In the genomic region with DNA sequence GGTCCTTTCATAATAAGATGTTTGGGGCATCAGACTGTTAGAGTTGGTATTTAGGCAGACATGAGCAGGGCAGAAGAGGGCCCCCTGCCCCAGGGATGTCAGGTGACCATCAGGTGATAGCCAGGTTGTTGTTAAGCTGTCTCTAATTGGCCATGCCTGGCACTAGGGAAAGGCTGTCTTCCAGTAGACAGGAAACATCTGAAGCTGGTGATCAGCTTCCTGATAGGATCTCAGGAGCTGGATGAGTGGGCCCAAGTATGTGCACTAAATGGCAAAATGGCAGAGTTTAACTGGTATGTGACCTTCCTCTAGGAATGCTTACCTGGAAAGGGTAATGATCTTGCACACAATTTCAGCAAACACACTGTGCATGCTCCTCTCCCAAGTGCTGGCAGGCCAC, we compare ENCODE assay signal across 35 cellular contexts.
A peak's percentile ranks its signal among the peaks of the same experiment; 100 is the strongest.
DNase-seq lines count a peak whose midpoint lies in the region; ATAC-seq, FAIRE-seq and TF ChIP-seq lines count a peak whose summit lies in the region.
"Had no signal": no experiment of that assay in that cellular context is flagged by ENCODE, and none has a peak within 500 bp of the region (broad histone marks: within the 10 kb centered on the region; RNA-seq: fewer than 3 reads in every experiment).

No MANE protein-coding gene starts in this region.

- H3K36me3 ChIP-seq in esophagus muscularis mucosa (no peaks in the 10 kb centered on the region), SK-N-SH (replicated peaks in 1 of 2; ENCODE audit: control insufficient read depth in 1 of 2, insufficient read depth in 2 of 2, low read length in 1 of 2) (no peaks in the 10 kb centered on the region)
- H3K36me3 ChIP-seq: BE2C, BLaER1 had no signal

- H3K9me2 ChIP-seq in SK-N-SH = no peaks in the 10 kb centered on the region

- no peaks in the 10 kb centered on the region for H3K4me1 Mint-ChIP-seq in nephron progenitor cell
- H3K4me1 Mint-ChIP-seq: B cell; CD4-positive, alpha-beta memory T cell; CD4-positive, CD25-positive, alpha-beta regulatory T cell; CD8-positive, alpha-beta memory T cell had no signal

- CTCF ChIA-PET in SK-N-SH (lab: Yijun Ruan, JAX) = no interaction called here

- TF ChIP-seq CTCF in esophagus muscularis mucosa (IDR thresholded peaks at IDR 0.05) (no peak), SK-N-SH (IDR thresholded peaks at IDR 0.05) (no peak), nephron progenitor cell (IDR thresholded peaks at IDR 0.05) (no peak)

- peak; percentile 63 for FAIRE-seq in HTR-8/SVneo (lab: Jason Lieb, UNC)
- FAIRE-seq: A204.1, A549, D721Med had no signal

- no peak overlapping the region for H2AFZ ChIP-seq in SK-N-SH (ENCODE audit: low read depth)

- TF ChIP-seq EP300 in esophagus muscularis mucosa (IDR thresholded peaks at IDR 0.05) (no peak), SK-N-SH (IDR thresholded peaks at IDR 0.05; ENCODE audit: borderline replicate concordance in 1 of 2, low read depth in 1 of 2, low read length in 1 of 2) (no peak)

- no peaks in the 10 kb centered on the region for H3K79me2 ChIP-seq in SK-N-SH (ENCODE audit: insufficient read depth)

- H3K27ac ChIP-seq in esophagus muscularis mucosa (replicated peaks in 1 of 4) (no peak overlapping the region), SK-N-SH (ENCODE audit: low read depth in 2 of 2, low read length in 1 of 2) (no peak overlapping the region)
- H3K27ac ChIP-seq: 22Rv1; A549; BLaER1; BLaER1 treated with 17β-estradiol and CSF1 and Interleukin-3, amounts not matched to agents 10 nM and 100 nM; C4-2B had no signal

- no peaks in the 10 kb centered on the region for H4K20me1 ChIP-seq in SK-N-SH (ENCODE audit: insufficient read depth)
- H4K20me1 ChIP-seq: BLaER1 had no signal

- no peak overlapping the region for H3K9ac ChIP-seq in SK-N-SH
- H3K9ac ChIP-seq: BLaER1; BLaER1 treated with 17β-estradiol and CSF1 and Interleukin-3, amounts not matched to agents 10 nM and 100 nM had no signal

- H3K9me3 Mint-ChIP-seq in nephron progenitor cell = peaks cover 21% of the 10 kb centered on the region
- H3K9me3 Mint-ChIP-seq: CD4-positive, alpha-beta T cell; CD8-positive, alpha-beta memory T cell; CD8-positive, alpha-beta T cell had no signal

- no peak for TF ChIP-seq POLR2A in esophagus muscularis mucosa (IDR thresholded peaks at IDR 0.05; ENCODE audit: low read depth)

- H3F3A ChIP-seq in SK-N-SH (replicated peaks; ENCODE audit: insufficient read depth) = no peaks in the 10 kb centered on the region

- no peak overlapping the region for H3K27ac Mint-ChIP-seq in nephron progenitor cell
- H3K27ac Mint-ChIP-seq: B cell; CD4-positive, alpha-beta memory T cell; CD4-positive, alpha-beta T cell; CD8-positive, alpha-beta T cell had no signal

- DNase-seq in HTR-8/SVneo (ENCODE audit: insufficient read length, low spot score) = no peak
- peak; percentile 57 for DNase-seq in esophagus muscularis mucosa (ENCODE audit: extremely low spot score)
- DNase-seq in islet precursor cell = peak; percentile 61
- no peak for DNase-seq in SK-N-SH
- DNase-seq in nephron progenitor cell = no peak
- DNase-seq: 8988T; ACHN; AML-193; BE2C; C1 segment of cervical spinal cord; Caco-2; Calu3; CD4-positive, alpha-beta memory T cell; CD4-positive, alpha-beta T cell; CD4-positive, CD25-positive, alpha-beta regulatory T cell; CD8-positive, alpha-beta memory T cell; CD8-positive, alpha-beta T cell; COR-L47; DMS 273 treated with DMSO at 0.1 percent for 48 hours; DMS153; DMS53; DMS79; DMS79 treated with DMSO at 0.1 percent for 48 hours; DND-41; EL had no signal

- TF ChIP-seq RAD21 in SK-N-SH (IDR thresholded peaks at IDR 0.05; ENCODE audit: low read length) = no peak

- H3K27me3 Mint-ChIP-seq in nephron progenitor cell (ENCODE audit: low read depth, poor library complexity) = peaks cover 28% of the 10 kb centered on the region
- H3K27me3 Mint-ChIP-seq: B cell; CD4-positive, alpha-beta T cell; CD4-positive, CD25-positive, alpha-beta regulatory T cell had no signal

- no peak for ATAC-seq in HG02938 (IDR thresholded peaks at IDR 0.05; ENCODE audit: unreplicated experiment)
- ATAC-seq: A549; CD8-positive, alpha-beta T cell had no signal

- POLR2A ChIA-PET in SK-N-SH (lab: Yijun Ruan, JAX) = no interaction called here

- H3K4me3 ChIP-seq in esophagus muscularis mucosa (no peak overlapping the region), SK-N-SH (ENCODE audit: low read depth in 2 of 2, low read length in 1 of 2) (no peak overlapping the region)
- H3K4me3 ChIP-seq: A549; BLaER1; BLaER1 treated with 17β-estradiol and CSF1 and Interleukin-3, amounts not matched to agents 10 nM and 100 nM had no signal

- intact Hi-C loops in esophagus muscularis mucosa (cut with DNase I) = no loop called here

- H3K4me2 ChIP-seq in SK-N-SH = no peak overlapping the region
- H3K4me2 ChIP-seq: A549; BLaER1; BLaER1 treated with 17β-estradiol and CSF1 and Interleukin-3, amounts not matched to agents 10 nM and 100 nM had no signal

- H3K4me1 ChIP-seq in esophagus muscularis mucosa (no peaks in the 10 kb centered on the region), SK-N-SH (ENCODE audit: control insufficient read depth in 1 of 2, insufficient read depth in 2 of 2, low read depth in 1 of 2, low read length in 1 of 2) (no peaks in the 10 kb centered on the region)
- H3K4me1 ChIP-seq: A549, BE2C, Caco-2 had no signal

- no peaks in the 10 kb centered on the region for H3K9me3 ChIP-seq in esophagus muscularis mucosa
- H3K9me3 ChIP-seq in SK-N-SH = no peaks in the 10 kb centered on the region
- H3K9me3 ChIP-seq: A549, BE2C, Caco-2 had no signal

- H3K27me3 ChIP-seq in esophagus muscularis mucosa (no peaks in the 10 kb centered on the region), SK-N-SH (ENCODE audit: insufficient read depth) (no peaks in the 10 kb centered on the region)
- H3K27me3 ChIP-seq: BE2C; BLaER1; BLaER1 treated with 17β-estradiol and CSF1 and Interleukin-3, amounts not matched to agents 10 nM and 100 nM had no signal

- H3K36me3 Mint-ChIP-seq in nephron progenitor cell (ENCODE audit: low read depth) = no peaks in the 10 kb centered on the region
- H3K36me3 Mint-ChIP-seq: CD4-positive, CD25-positive, alpha-beta regulatory T cell; CD8-positive, alpha-beta memory T cell; CD8-positive, alpha-beta T cell had no signal

- no peak overlapping the region for H3K4me3 Mint-ChIP-seq in nephron progenitor cell
- H3K4me3 Mint-ChIP-seq: B cell; CD14-positive monocyte; CD4-positive, alpha-beta memory T cell; CD4-positive, alpha-beta T cell; CD4-positive, CD25-positive, alpha-beta regulatory T cell; CD8-positive, alpha-beta memory T cell; CD8-positive, alpha-beta T cell had no signal

TF ChIP-seq in SK-N-SH, 30 proteins besides CTCF, POLR2A, EP300 and RAD21:
- TF ChIP-seq TCF12 (IDR thresholded peaks at IDR 0.05) = no peak
- TF ChIP-seq TAF1 (IDR thresholded peaks at IDR 0.05; ENCODE audit: borderline replicate concordance, low read depth, low read length) = no peak
- no peak for TF ChIP-seq FOXM1 (IDR thresholded peaks at IDR 0.05; ENCODE audit: low read depth)
- no peak for TF ChIP-seq TEAD4 (IDR thresholded peaks at IDR 0.05; ENCODE audit: borderline replicate concordance, insufficient read depth)
- TF ChIP-seq, protein P1, sequence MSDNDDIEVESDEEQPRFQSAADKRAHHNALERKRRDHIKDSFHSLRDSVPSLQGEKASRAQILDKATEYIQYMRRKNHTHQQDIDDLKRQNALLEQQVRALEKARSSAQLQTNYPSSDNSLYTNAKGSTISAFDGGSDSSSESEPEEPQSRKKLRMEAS (IDR thresholded peaks at IDR 0.05; ENCODE audit: low read depth) = no peak
- no peak for TF ChIP-seq EZH2phosphoT487 (IDR thresholded peaks at IDR 0.05; ENCODE audit: borderline replicate concordance, low read depth)
- no peak for TF ChIP-seq RCOR1 (IDR thresholded peaks at IDR 0.05; ENCODE audit: low read length)
- no peak for TF ChIP-seq NFIC (IDR thresholded peaks at IDR 0.05; ENCODE audit: borderline replicate concordance)
- TF ChIP-seq MEF2A (IDR thresholded peaks at IDR 0.05; ENCODE audit: borderline replicate concordance, low read depth) = no peak
- TF ChIP-seq, protein P2, sequence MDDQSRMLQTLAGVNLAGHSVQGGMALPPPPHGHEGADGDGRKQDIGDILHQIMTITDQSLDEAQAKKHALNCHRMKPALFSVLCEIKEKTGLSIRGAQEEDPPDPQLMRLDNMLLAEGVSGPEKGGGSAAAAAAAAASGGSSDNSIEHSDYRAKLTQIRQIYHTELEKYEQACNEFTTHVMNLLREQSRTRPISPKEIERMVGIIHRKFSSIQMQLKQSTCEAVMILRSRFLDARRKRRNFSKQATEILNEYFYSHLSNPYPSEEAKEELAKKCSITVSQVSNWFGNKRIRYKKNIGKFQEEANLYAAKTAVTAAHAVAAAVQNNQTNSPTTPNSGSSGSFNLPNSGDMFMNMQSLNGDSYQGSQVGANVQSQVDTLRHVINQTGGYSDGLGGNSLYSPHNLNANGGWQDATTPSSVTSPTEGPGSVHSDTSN (IDR thresholded peaks at IDR 0.05) = no peak
- no peak for TF ChIP-seq GABPA (IDR thresholded peaks at IDR 0.05; ENCODE audit: low read depth)
- no peak for TF ChIP-seq YY1 (IDR thresholded peaks at IDR 0.05; ENCODE audit: low read depth)
- TF ChIP-seq, protein P3, sequence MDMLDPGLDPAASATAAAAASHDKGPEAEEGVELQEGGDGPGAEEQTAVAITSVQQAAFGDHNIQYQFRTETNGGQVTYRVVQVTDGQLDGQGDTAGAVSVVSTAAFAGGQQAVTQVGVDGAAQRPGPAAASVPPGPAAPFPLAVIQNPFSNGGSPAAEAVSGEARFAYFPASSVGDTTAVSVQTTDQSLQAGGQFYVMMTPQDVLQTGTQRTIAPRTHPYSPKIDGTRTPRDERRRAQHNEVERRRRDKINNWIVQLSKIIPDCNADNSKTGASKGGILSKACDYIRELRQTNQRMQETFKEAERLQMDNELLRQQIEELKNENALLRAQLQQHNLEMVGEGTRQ (IDR thresholded peaks at IDR 0.05; ENCODE audit: borderline replicate concordance, low read depth, low read length) = no peak
- no peak for TF ChIP-seq MXI1 (IDR thresholded peaks at IDR 0.05; ENCODE audit: low read depth, low read length)

Comparison
In these comparisons a context has a peak if more than half of its experiments do, and no peak if none do; other contexts are left out.
1. DNase-seq: peak in esophagus muscularis mucosa (single experiment) and islet precursor cell (single experiment); none in HTR-8/SVneo (single experiment), SK-N-SH (single experiment) and nephron progenitor cell (single experiment).